14 cellular contexts compared by ENCODE assay signal in genomic region chr3:149736180-149737100, GRCh38. TPM values are rescaled to one million over a fixed set of nuclear protein-coding genes. Genes with fewer than 3 reads are reported as not detected.
DNase-seq lines count a peak whose midpoint lies in the region; ATAC-seq and TF ChIP-seq lines count a peak whose summit lies in the region.
"Had no signal": no experiment of that assay in that cellular context is flagged by ENCODE, and none has a peak within 500 bp of the region (broad histone marks: within the 10 kb centered on the region; RNA-seq: fewer than 3 reads in every experiment).

No MANE protein-coding gene starts in this region.

- intact Hi-C loops in head of caudate nucleus (cut with DNase I): no loop called here

- TF ChIP-seq CTCF in glutamatergic neuron (IDR thresholded peaks at IDR 0.05; ENCODE audit: partially characterized antibody, unreplicated experiment): no peak

- H3K4me1 Mint-ChIP-seq in activated T-cell treated with anti-CD3 and anti-CD28 coated beads, Interleukin-2, amount 50 U/mL, for 72 hours (ENCODE audit: low read depth): peaks cover 7% of the 10 kb centered on the region
- H3K4me1 Mint-ChIP-seq in glutamatergic neuron (ENCODE audit: low read depth, unreplicated experiment): no peaks in the 10 kb centered on the region

- H3K27me3 Mint-ChIP-seq in activated T-cell treated with anti-CD3 and anti-CD28 coated beads, Interleukin-2, amount 50 U/mL, for 72 hours (ENCODE audit: low read depth): no peaks in the 10 kb centered on the region
- H3K27me3 Mint-ChIP-seq in glutamatergic neuron (ENCODE audit: unreplicated experiment): no peaks in the 10 kb centered on the region

- peak; percentile 58 for DNase-seq in NCI-H2196 (lab: John Stamatoyannopoulos, UW; ENCODE audit: unreplicated experiment)
- DNase-seq in NCI-H2196 treated with DMSO at 0.1 percent for 48 hours (lab: John Stamatoyannopoulos, UW; ENCODE audit: unreplicated experiment): no peak
- DNase-seq in adipocyte (ENCODE audit: low read depth): peak; percentile 67
- DNase-seq in iris pigment epithelial cell (ENCODE audit: low read depth): peak; percentile 73
- DNase-seq in head of caudate nucleus: no peak
- no peak for DNase-seq in activated T-cell treated with anti-CD3 and anti-CD28 coated beads, Interleukin-2, amount 50 U/mL, for 72 hours
- DNase-seq in glutamatergic neuron: no peak
- DNase-seq: 8988T; activated naive CD4-positive, alpha-beta T cell treated with anti-CD3 and anti-CD28 coated beads for 36 hours; Karpas-422; mucosa of descending colon; NCI-H774 had no signal

- no peaks in the 10 kb centered on the region for H3K27me3 ChIP-seq in adipocyte (replicated peaks; ENCODE audit: control insufficient read depth, insufficient read depth, low read length)
- H3K27me3 ChIP-seq: suprapubic skin had no signal

- H3K9me3 Mint-ChIP-seq in activated T-cell treated with anti-CD3 and anti-CD28 coated beads, Interleukin-2, amount 50 U/mL, for 72 hours: no peaks in the 10 kb centered on the region
- H3K9me3 Mint-ChIP-seq in glutamatergic neuron (ENCODE audit: unreplicated experiment): no peaks in the 10 kb centered on the region
- H3K9me3 Mint-ChIP-seq: activated naive CD4-positive, alpha-beta T cell treated with anti-CD3 and anti-CD28 coated beads for 36 hours had no signal

- no peak overlapping the region for H3K4me3 Mint-ChIP-seq in activated T-cell treated with anti-CD3 and anti-CD28 coated beads, Interleukin-2, amount 50 U/mL, for 72 hours
- H3K4me3 Mint-ChIP-seq in glutamatergic neuron (ENCODE audit: unreplicated experiment): no peak overlapping the region
- H3K4me3 Mint-ChIP-seq: activated naive CD4-positive, alpha-beta T cell treated with anti-CD3 and anti-CD28 coated beads for 36 hours had no signal

- peaks cover 18% of the 10 kb centered on the region for H3K4me1 ChIP-seq in adipocyte (ENCODE audit: control insufficient read depth, insufficient read depth, low read length)
- H3K4me1 ChIP-seq: suprapubic skin had no signal

- ATAC-seq in HG03097 (IDR thresholded peaks at IDR 0.05; ENCODE audit: low FRiP score, unreplicated experiment): no peak
- no peak for ATAC-seq in activated T-cell treated with anti-CD3 and anti-CD28 coated beads, Interleukin-2, amount 50 U/mL, for 72 hours (replicated peaks in 1 of 2)
- ATAC-seq: mucosa of descending colon had no signal

- no peak overlapping the region for H3K4me3 ChIP-seq in adipocyte (ENCODE audit: low read length)
- H3K4me3 ChIP-seq: mucosa of descending colon, suprapubic skin had no signal

- H3K36me3 ChIP-seq in adipocyte (ENCODE audit: control insufficient read depth, insufficient read depth, low read length, severe bottlenecking): peaks cover 29% of the 10 kb centered on the region

- no peak overlapping the region for H3K9ac ChIP-seq in adipocyte (ENCODE audit: low read length)

- no peaks in the 10 kb centered on the region for H3K9me3 ChIP-seq in adipocyte (ENCODE audit: control insufficient read depth, low read length)
- H3K9me3 ChIP-seq: mucosa of descending colon, suprapubic skin had no signal

- no peak overlapping the region for H3K27ac Mint-ChIP-seq in activated T-cell treated with anti-CD3 and anti-CD28 coated beads, Interleukin-2, amount 50 U/mL, for 72 hours
- H3K27ac Mint-ChIP-seq in glutamatergic neuron (ENCODE audit: unreplicated experiment): no peak overlapping the region
- H3K27ac Mint-ChIP-seq: activated naive CD4-positive, alpha-beta T cell treated with anti-CD3 and anti-CD28 coated beads for 36 hours had no signal

- H3K36me3 Mint-ChIP-seq in activated T-cell treated with anti-CD3 and anti-CD28 coated beads, Interleukin-2, amount 50 U/mL, for 72 hours (ENCODE audit: insufficient read depth in 2 of 2): peaks cover 4 to 5% of the 10 kb centered on the region in 2 donors
- H3K36me3 Mint-ChIP-seq in glutamatergic neuron (ENCODE audit: unreplicated experiment): no peaks in the 10 kb centered on the region

RNA-seq across cellular contexts. Expression of gene COMMD2, which starts 15.8 kb away (rescaled TPM):
- total RNA-seq in activated T-cell treated with anti-CD3 and anti-CD28 coated beads, Interleukin-2, amount 50 U/mL, for 72 hours: 10 to 100 TPM; 35.3 to 40.6 TPM
- total RNA-seq in glutamatergic neuron (ENCODE audit: unreplicated experiment): 60.8 TPM

RNA-seq across cellular contexts. Expression of gene ANKUB1, which starts 55.9 kb away (rescaled TPM):
- total RNA-seq in activated T-cell treated with anti-CD3 and anti-CD28 coated beads, Interleukin-2, amount 50 U/mL, for 72 hours: not detected
- total RNA-seq in glutamatergic neuron (ENCODE audit: unreplicated experiment): not detected
- total RNA-seq: activated naive CD4-positive, alpha-beta T cell treated with anti-CD3 and anti-CD28 coated beads for 36 hours; mucosa of descending colon; suprapubic skin had no signal

Comparison
In these comparisons a context has a peak if more than half of its experiments do, and no peak if none do; other contexts are left out.
1. DNase-seq: peak in NCI-H2196 (single experiment), adipocyte (single experiment) and iris pigment epithelial cell (single experiment); none in NCI-H2196 treated with DMSO at 0.1 percent for 48 hours (single experiment), head of caudate nucleus (0 of 42), activated T-cell treated with anti-CD3 and anti-CD28 coated beads, Interleukin-2, amount 50 U/mL, for 72 hours (0 of 2) and glutamatergic neuron (single experiment).